In genomic region chr22:43273902-43274484, GRCh38 we compare ENCODE assay signal across 8 cellular contexts.
DNase-seq lines count a peak whose midpoint lies in the region; ATAC-seq and TF ChIP-seq lines count a peak whose summit lies in the region.

No MANE protein-coding gene starts in this region.

- DNase-seq in Ammon's horn (ENCODE audit: low spot score) (peak; percentile 58), GM13976 (ENCODE audit: low spot score) (peak; percentile 87), NCI-H345 (lab: John Stamatoyannopoulos, UW) (peak; percentile 39), esophagus muscularis mucosa (ENCODE audit: extremely low spot score) (no peak), natural killer cell (no peak)
- peak; percentile 34 to 48 for DNase-seq in activated CD4-positive, alpha-beta T cell treated with anti-CD3 and anti-CD28 coated beads, Interleukin-2, amount 50 U/mL, for 48 hours

- peak; percentile 84 for TF ChIP-seq CTCF in GM13976 (IDR thresholded peaks at IDR 0.05; ENCODE audit: borderline replicate concordance, control extremely low read depth, extremely low read depth, insufficient read depth, missing control alignments)
- TF ChIP-seq CTCF in esophagus muscularis mucosa (IDR thresholded peaks at IDR 0.05): peak; percentile 61 to 82 (median 80)
- peak; percentile 52 for TF ChIP-seq CTCF in natural killer cell (IDR thresholded peaks at IDR 0.05)

- H3K27ac Mint-ChIP-seq in natural killer cell: no peak overlapping the region

- TF ChIP-seq EP300 in esophagus muscularis mucosa (IDR thresholded peaks at IDR 0.05): no peak

- H3K9me3 Mint-ChIP-seq in natural killer cell: no peaks in the 10 kb centered on the region

- WGBS in esophagus muscularis mucosa: 32% methylated on average over 9 of the region's 9 CpGs

- H3K36me3 Mint-ChIP-seq in natural killer cell: no peaks in the 10 kb centered on the region

- no peaks in the 10 kb centered on the region for H3K9me3 ChIP-seq in esophagus muscularis mucosa

- no peak for TF ChIP-seq POLR2A in esophagus muscularis mucosa (IDR thresholded peaks at IDR 0.05; ENCODE audit: low read depth)

- in situ Hi-C loops in GM13976 (cut with MboI; ENCODE audit: low sequenced_read_pairs, unreplicated experiment): loop anchor here (10.0 kb wide), 2 partner anchors 71 to 111 kb away; partner anchors contain the start of gene SCUBE1

- no peak overlapping the region for H3K27ac ChIP-seq in esophagus muscularis mucosa (replicated peaks in 1 of 4)

- peaks cover 0 to 20% (median 0%) of the 10 kb centered on the region in 4 donors for H3K27me3 ChIP-seq in esophagus muscularis mucosa

- no peaks in the 10 kb centered on the region for H3K36me3 ChIP-seq in esophagus muscularis mucosa

- H3K4me1 Mint-ChIP-seq in natural killer cell: peaks cover 6 to 19% of the 10 kb centered on the region in 2 donors

- H3K4me3 ChIP-seq in esophagus muscularis mucosa: no peak overlapping the region

- no peak overlapping the region for H3K4me3 Mint-ChIP-seq in natural killer cell

- peak; percentile 54 to 85 (median 73) for ATAC-seq in natural killer cell
- ATAC-seq in GM21529 (IDR thresholded peaks at IDR 0.05; ENCODE audit: unreplicated experiment): no peak
- ATAC-seq in HG03095 (IDR thresholded peaks at IDR 0.05; ENCODE audit: unreplicated experiment): no peak

- intact Hi-C loops in esophagus muscularis mucosa (cut with DNase I): loop anchor here (1.0 to 2.0 kb wide), 2 partner anchors 72 to 111 kb away; no protein-coding TSS in a partner anchor
- intact Hi-C loops in natural killer cell (cut with micrococcal nuclease): loop anchor here (1.0 kb wide), 3 partner anchors 43 to 111 kb away; no protein-coding TSS in a partner anchor

- H3K27me3 Mint-ChIP-seq in natural killer cell (ENCODE audit: low read depth in 2 of 2): peaks cover 0 to 15% of the 10 kb centered on the region in 2 donors

- peaks cover 0 to 26% (median 6%) of the 10 kb centered on the region in 4 donors for H3K4me1 ChIP-seq in esophagus muscularis mucosa

Comparison
In these comparisons a context has a peak if more than half of its experiments do, and no peak if none do; other contexts are left out.
1. DNase-seq: peak in Ammon's horn (single experiment), GM13976 (single experiment), NCI-H345 (single experiment) and activated CD4-positive, alpha-beta T cell treated with anti-CD3 and anti-CD28 coated beads, Interleukin-2, amount 50 U/mL, for 48 hours (2 of 2); none in esophagus muscularis mucosa (single experiment) and natural killer cell (single experiment).
2. ATAC-seq: peak in natural killer cell (3 of 3); none in GM21529 (single experiment) and HG03095 (single experiment).
3. Peak in every context shown above with its lines, with median percentiles within 50 percentile points of each other: CTCF ChIP-seq.